In genomic region chr17:45430738-45431530, GRCh38 we compare ENCODE assay signal across 8 cellular contexts. TPM values are rescaled to one million over a fixed set of nuclear protein-coding genes. Genes with fewer than 3 reads are reported as not detected.
DNase-seq lines count a peak whose midpoint lies in the region; ATAC-seq, FAIRE-seq and TF ChIP-seq lines count a peak whose summit lies in the region.

No MANE protein-coding gene starts in this region.

- no peak; the same call in 1 of the 2 replicates for TF ChIP-seq POLR2A in GM12878 (IDR thresholded peaks at IDR 0.05; ENCODE audit: low read depth, low read length)

- RAD21 ChIA-PET in GM12878 (lab: Charles Lee; ENCODE audit: unreplicated experiment): interaction anchor here (1.0 to 1.7 kb wide), 5 partner anchors 21 to 114 kb away, joined by 3 to 6 read pairs (median 3); partner anchors contain the start of genes MAP3K14 and PLEKHM1

- intact Hi-C loops in GM12878 (cut with micrococcal nuclease; ENCODE audit: unreplicated experiment): loop anchor here (10.0 kb wide), 1 partner anchor 64 kb away; the partner anchor contains the start of gene PLEKHM1

- POLR2A ChIA-PET in GM12878 (lab: Charles Lee): interaction anchor here (0.6 to 1.0 kb wide), 5 partner anchors 16 to 205 kb away, joined by 3 to 5 read pairs (median 3); partner anchors contain the start of gene MAP3K14

- H3K36me3 ChIP-seq in HUES6 (ENCODE audit: control insufficient read depth, insufficient read depth, low read length) (no peaks in the 10 kb centered on the region), GM12878 (ENCODE audit: control insufficient read depth in 2 of 2, insufficient read depth in 2 of 2, low read length in 1 of 2) (no peaks in the 10 kb centered on the region), stomach smooth muscle (ENCODE audit: control insufficient read depth in 2 of 2, insufficient read depth in 2 of 2, low read length in 2 of 2) (peaks cover 0 to 4% of the 10 kb centered on the region in 2 donors)

- H3K9me3 ChIP-seq in HUES6 (ENCODE audit: control insufficient read depth, insufficient read depth, low read depth, low read length): no peaks in the 10 kb centered on the region
- no peaks in the 10 kb centered on the region for H3K9me3 ChIP-seq in GM12878 (replicated peaks; ENCODE audit: control insufficient read depth, insufficient read depth, low read length)
- H3K9me3 ChIP-seq in stomach smooth muscle (ENCODE audit: control insufficient read depth in 2 of 2, low read length in 2 of 2): no peaks in the 10 kb centered on the region

- peak overlapping the region; percentile 86 for H3K4me3 ChIP-seq in HUES6 (ENCODE audit: low read depth, low read length)
- peak overlapping the region; percentile 86 for H3K4me3 ChIP-seq in GM12878
- peak overlapping the region; percentile 43 to 67 for H3K4me3 ChIP-seq in stomach smooth muscle (ENCODE audit: low read length in 2 of 2)

- peaks cover 70% of the 10 kb centered on the region for H3K27me3 ChIP-seq in HUES6 (ENCODE audit: control insufficient read depth, insufficient read depth, low read length)
- no peaks in the 10 kb centered on the region for H3K27me3 ChIP-seq in GM12878 (replicated peaks in 1 of 2; ENCODE audit: control insufficient read depth in 2 of 2, insufficient read depth in 2 of 2, low read length in 1 of 2)
- peaks cover 35 to 45% of the 10 kb centered on the region in 2 donors for H3K27me3 ChIP-seq in stomach smooth muscle (ENCODE audit: control insufficient read depth in 1 of 2, insufficient read depth in 2 of 2, low read length in 2 of 2)

- in situ Hi-C loops in GM12878 (cut with MboI): no loop called here

- H3K4me1 ChIP-seq in HUES6 (ENCODE audit: control insufficient read depth, insufficient read depth, low read length): peaks cover 22% of the 10 kb centered on the region
- H3K4me1 ChIP-seq in GM12878 (ENCODE audit: control insufficient read depth, insufficient read depth, low read length): peaks cover 26% of the 10 kb centered on the region
- peaks cover 38% of the 10 kb centered on the region for H3K4me1 ChIP-seq in stomach smooth muscle (ENCODE audit: control insufficient read depth, insufficient read depth, low read length)

- TF ChIP-seq RAD21 in GM12878 (IDR thresholded peaks at IDR 0.05; ENCODE audit: insufficient read depth, low read depth, low read length): no peak

- peaks cover 3% of the 10 kb centered on the region; the same call in 1 of the 2 replicates for H3K79me2 ChIP-seq in GM12878 (ENCODE audit: control insufficient read depth, insufficient read depth, low read length)

- TF ChIP-seq CTCF in GM12878 (IDR thresholded peaks at IDR 0.05 in 2 of 3, conservative IDR thresholded peaks at IDR 0.05 in 1 of 3; ENCODE audit: control insufficient read depth in 2 of 3, extremely low read depth in 1 of 3, insufficient read depth in 1 of 3, low read depth in 3 of 3, low read length in 3 of 3): no peak

- ATAC-seq in GM12878 (peak; percentile 66), HG03442 (IDR thresholded peaks at IDR 0.05; ENCODE audit: unreplicated experiment) (no peak)

- SMC1A ChIA-PET in GM12878 (lab: Charles Lee; ENCODE audit: uncharacterized antibody, unreplicated experiment): interaction anchor here (1.0 kb wide), 1 partner anchor 202 kb away, joined by 3 read pairs; no protein-coding TSS in a partner anchor

- no peaks in the 10 kb centered on the region for H4K20me1 ChIP-seq in GM12878 (ENCODE audit: control insufficient read depth, insufficient read depth)

- H2AFZ ChIP-seq in GM12878 (ENCODE audit: control insufficient read depth, low read depth, low read length): peak overlapping the region; percentile 76

- WGBS in GM12878 (ENCODE audit: insufficient coverage, insufficient replicate concordance, low lambda C conversion rate, missing lambda C conversion rate): 20% methylated on average over 33 of the region's 47 CpGs

- BruUV-seq in GM12878 (replicated peaks; lab: Mats Ljungman, UMichigan): TSS peak; percentile 55

- peak overlapping the region; percentile 96 for H3K4me2 ChIP-seq in GM12878 (ENCODE audit: control insufficient read depth, insufficient read depth)

- TF ChIP-seq EP300 in GM12878 (IDR thresholded peaks at IDR 0.05; ENCODE audit: borderline replicate concordance in 1 of 2, control insufficient read depth in 1 of 2, low read depth in 2 of 2, low read length in 2 of 2): no peak

- no peak for FAIRE-seq in GM12878 (lab: Jason Lieb, UNC)

- CTCF ChIA-PET in GM12878 (lab: Yijun Ruan, JAX): no interaction called here

- H3K27ac ChIP-seq in HUES6 (ENCODE audit: low read depth, low read length) (no peak overlapping the region), GM12878 (ENCODE audit: control insufficient read depth, insufficient read depth) (peak overlapping the region; percentile 71), stomach smooth muscle (ENCODE audit: low read length) (no peak overlapping the region)

- no peak overlapping the region for H3K9ac ChIP-seq in HUES6 (ENCODE audit: low read length)
- H3K9ac ChIP-seq in GM12878 (ENCODE audit: control insufficient read depth, insufficient read depth, low read length): peak overlapping the region; percentile 68
- H3K9ac ChIP-seq in stomach smooth muscle (ENCODE audit: low read length in 2 of 2): no peak overlapping the region

- peak; percentile 33 for DNase-seq in stimulated activated CD4-positive, alpha-beta T cell treated with anti-CD3 and anti-CD28 coated beads, Interleukin-12 subunit alpha, Interleukin-12 subunit beta, amount 100 ng/mL, for 4 hours
- DNase-seq in stimulated activated CD4-positive, alpha-beta T cell treated with anti-CD3 and anti-CD28 coated beads, Interleukin-2, amount 100 ng/mL, for 48 hours: no peak
- DNase-seq in GM12878 (ENCODE audit: low read depth, low spot score) (no peak), left kidney (ENCODE audit: low read depth, low spot score) (peak; percentile 76), HUDEP-2 (lab: John Stamatoyannopoulos, UW; ENCODE audit: unreplicated experiment in 76 of 76) (no peak)

RNA-seq across cellular contexts. Expression of gene ARHGAP27, which starts 1.7 kb away (rescaled TPM):
- total RNA-seq in GM12878 (2013; cell fraction: nucleolus; rRNA removed): 67.6 and 70.0 TPM in 2 replicates
- total RNA-seq in GM12878 (2014; rRNA removed) (28.7 and 30.3 TPM in 2 replicates), GM12878 (2014; rRNA removed; fragmentation: Illumina TruSeq; extraction: Trizol) (14.1 and 14.6 TPM in 2 replicates), GM12878 (2021) (33.1 and 45.7 TPM in 2 replicates)
- 10.4 TPM for polyA plus RNA-seq in GM12878 (2011; ENCODE audit: low read depth)
- polyA plus RNA-seq in GM12878 (2011; rRNA removed) (9.2 and 16.0 TPM in 2 replicates), GM12878 (2014; fragmentation: Illumina TruSeq; extraction: Trizol) (8.3 and 16.1 TPM in 2 replicates), GM12878 (2014; fragmentation: Nextera tagmentation; extraction: Ambion mirVana) (1 to 10 TPM in 1 of 2 experiments, under 1 TPM in 1; 0.64 to 1.1 TPM), GM12878 (2014; rRNA removed) (41.3 and 43.8 TPM in 2 replicates), GM12878 (2016; fragmentation: Nextera tagmentation; extraction: Ambion mirVana) (10 to 100 TPM; 19.2 to 19.3 TPM)
- polyA plus RNA-seq in GM12878 (2011; cell fraction: cytosol; rRNA removed): 12.8 and 21.8 TPM in 2 replicates
- polyA plus RNA-seq in GM12878 (2011; cell fraction: nucleus; rRNA removed): 221 and 238 TPM in 2 replicates
- polyA plus RNA-seq in GM12878 (2012): 16.7 and 22.4 TPM in 2 replicates
- 14.5 and 30.4 TPM in 2 replicates for polyA minus RNA-seq in GM12878 (2011; rRNA and poly(A)+ RNA removed)
- polyA minus RNA-seq in GM12878 (2011; cell fraction: cytosol; rRNA and poly(A)+ RNA removed): 8.4 and 9.3 TPM in 2 replicates
- 37.4 and 76.3 TPM in 2 replicates for polyA minus RNA-seq in GM12878 (2011; cell fraction: nucleus; rRNA and poly(A)+ RNA removed)

RNA-seq across cellular contexts. Expression of gene PLEKHM1, which starts 59.6 kb away (rescaled TPM):
- 41.5 and 42.8 TPM in 2 replicates for total RNA-seq in GM12878 (2013; cell fraction: nucleolus; rRNA removed)
- total RNA-seq in GM12878 (2014; rRNA removed): 7.0 and 8.5 TPM in 2 replicates
- total RNA-seq in GM12878 (2014; rRNA removed; fragmentation: Illumina TruSeq; extraction: Trizol): 6.7 and 8.0 TPM in 2 replicates
- 24.6 and 27.8 TPM in 2 replicates for total RNA-seq in GM12878 (2021)
- polyA plus RNA-seq in GM12878 (2011; ENCODE audit: low read depth): 8.4 TPM
- polyA plus RNA-seq in GM12878 (2011; rRNA removed): 6.3 and 10.8 TPM in 2 replicates
- polyA plus RNA-seq in GM12878 (2011; cell fraction: cytosol; rRNA removed): 11.9 and 16.0 TPM in 2 replicates
- polyA plus RNA-seq in GM12878 (2011; cell fraction: nucleus; rRNA removed): 25.3 and 40.0 TPM in 2 replicates
- polyA plus RNA-seq in GM12878 (2012): 9.6 and 15.2 TPM in 2 replicates
- polyA plus RNA-seq in GM12878 (2014; fragmentation: Illumina TruSeq; extraction: Trizol): 4.6 and 9.0 TPM in 2 replicates
- polyA plus RNA-seq in GM12878 (2014; fragmentation: Nextera tagmentation; extraction: Ambion mirVana): under 1 TPM; 0.21 to 0.40 TPM
- polyA plus RNA-seq in GM12878 (2014; rRNA removed): 9.8 and 12.2 TPM in 2 replicates
- polyA plus RNA-seq in GM12878 (2016; fragmentation: Nextera tagmentation; extraction: Ambion mirVana): 10 to 100 TPM; 11.0 to 11.1 TPM
- 41.1 and 73.0 TPM in 2 replicates for polyA minus RNA-seq in GM12878 (2011; rRNA and poly(A)+ RNA removed)
- polyA minus RNA-seq in GM12878 (2011; cell fraction: cytosol; rRNA and poly(A)+ RNA removed): 9.4 and 23.0 TPM in 2 replicates
- polyA minus RNA-seq in GM12878 (2011; cell fraction: nucleus; rRNA and poly(A)+ RNA removed): 10.8 and 22.5 TPM in 2 replicates

Comparison
In these comparisons a context has a peak if more than half of its experiments do, and no peak if none do; other contexts are left out.
1. DNase-seq: peak in stimulated activated CD4-positive, alpha-beta T cell treated with anti-CD3 and anti-CD28 coated beads, Interleukin-12 subunit alpha, Interleukin-12 subunit beta, amount 100 ng/mL, for 4 hours (single experiment) and left kidney (single experiment); none in stimulated activated CD4-positive, alpha-beta T cell treated with anti-CD3 and anti-CD28 coated beads, Interleukin-2, amount 100 ng/mL, for 48 hours (0 of 2), GM12878 (single experiment) and HUDEP-2 (0 of 76).
2. Peak in every context shown above with its lines, with median percentiles within 50 percentile points of each other: H3K4me3 ChIP-seq.